Comparison of ENCODE assay signal across 1 cellular context in the genomic region with DNA sequence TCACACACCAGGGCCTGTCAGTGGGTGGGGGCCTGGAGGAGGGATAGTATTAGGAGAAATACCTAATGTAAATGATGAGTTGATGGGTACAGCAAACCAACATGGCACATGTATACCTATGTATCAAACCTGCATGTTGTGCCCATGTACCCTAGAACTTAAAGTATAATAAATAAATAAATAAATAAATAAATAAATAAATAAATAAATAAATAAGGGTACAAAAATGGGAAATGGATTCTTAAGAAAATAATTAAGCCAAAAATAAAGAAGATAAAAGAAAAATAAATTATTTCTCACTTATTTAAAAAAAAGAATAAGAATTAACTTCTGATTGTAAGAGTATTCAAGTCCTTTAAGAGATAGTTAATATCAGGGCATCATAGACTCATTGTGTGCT.
TF ChIP-seq lines count a peak whose summit lies in the region.

No MANE protein-coding gene starts in this region.

TF ChIP-seq in HEK293, 187 proteins besides CTCF, POLR2A, EP300 and RAD21 (continued from another document):
- TF ChIP-seq, protein P1, sequence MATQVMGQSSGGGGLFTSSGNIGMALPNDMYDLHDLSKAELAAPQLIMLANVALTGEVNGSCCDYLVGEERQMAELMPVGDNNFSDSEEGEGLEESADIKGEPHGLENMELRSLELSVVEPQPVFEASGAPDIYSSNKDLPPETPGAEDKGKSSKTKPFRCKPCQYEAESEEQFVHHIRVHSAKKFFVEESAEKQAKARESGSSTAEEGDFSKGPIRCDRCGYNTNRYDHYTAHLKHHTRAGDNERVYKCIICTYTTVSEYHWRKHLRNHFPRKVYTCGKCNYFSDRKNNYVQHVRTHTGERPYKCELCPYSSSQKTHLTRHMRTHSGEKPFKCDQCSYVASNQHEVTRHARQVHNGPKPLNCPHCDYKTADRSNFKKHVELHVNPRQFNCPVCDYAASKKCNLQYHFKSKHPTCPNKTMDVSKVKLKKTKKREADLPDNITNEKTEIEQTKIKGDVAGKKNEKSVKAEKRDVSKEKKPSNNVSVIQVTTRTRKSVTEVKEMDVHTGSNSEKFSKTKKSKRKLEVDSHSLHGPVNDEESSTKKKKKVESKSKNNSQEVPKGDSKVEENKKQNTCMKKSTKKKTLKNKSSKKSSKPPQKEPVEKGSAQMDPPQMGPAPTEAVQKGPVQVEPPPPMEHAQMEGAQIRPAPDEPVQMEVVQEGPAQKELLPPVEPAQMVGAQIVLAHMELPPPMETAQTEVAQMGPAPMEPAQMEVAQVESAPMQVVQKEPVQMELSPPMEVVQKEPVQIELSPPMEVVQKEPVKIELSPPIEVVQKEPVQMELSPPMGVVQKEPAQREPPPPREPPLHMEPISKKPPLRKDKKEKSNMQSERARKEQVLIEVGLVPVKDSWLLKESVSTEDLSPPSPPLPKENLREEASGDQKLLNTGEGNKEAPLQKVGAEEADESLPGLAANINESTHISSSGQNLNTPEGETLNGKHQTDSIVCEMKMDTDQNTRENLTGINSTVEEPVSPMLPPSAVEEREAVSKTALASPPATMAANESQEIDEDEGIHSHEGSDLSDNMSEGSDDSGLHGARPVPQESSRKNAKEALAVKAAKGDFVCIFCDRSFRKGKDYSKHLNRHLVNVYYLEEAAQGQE (tag by site-specific recombination; IDR thresholded peaks at IDR 0.05) = peak; percentile 62; the same call in 1 of the 2 replicates
- TF ChIP-seq, protein P2, sequence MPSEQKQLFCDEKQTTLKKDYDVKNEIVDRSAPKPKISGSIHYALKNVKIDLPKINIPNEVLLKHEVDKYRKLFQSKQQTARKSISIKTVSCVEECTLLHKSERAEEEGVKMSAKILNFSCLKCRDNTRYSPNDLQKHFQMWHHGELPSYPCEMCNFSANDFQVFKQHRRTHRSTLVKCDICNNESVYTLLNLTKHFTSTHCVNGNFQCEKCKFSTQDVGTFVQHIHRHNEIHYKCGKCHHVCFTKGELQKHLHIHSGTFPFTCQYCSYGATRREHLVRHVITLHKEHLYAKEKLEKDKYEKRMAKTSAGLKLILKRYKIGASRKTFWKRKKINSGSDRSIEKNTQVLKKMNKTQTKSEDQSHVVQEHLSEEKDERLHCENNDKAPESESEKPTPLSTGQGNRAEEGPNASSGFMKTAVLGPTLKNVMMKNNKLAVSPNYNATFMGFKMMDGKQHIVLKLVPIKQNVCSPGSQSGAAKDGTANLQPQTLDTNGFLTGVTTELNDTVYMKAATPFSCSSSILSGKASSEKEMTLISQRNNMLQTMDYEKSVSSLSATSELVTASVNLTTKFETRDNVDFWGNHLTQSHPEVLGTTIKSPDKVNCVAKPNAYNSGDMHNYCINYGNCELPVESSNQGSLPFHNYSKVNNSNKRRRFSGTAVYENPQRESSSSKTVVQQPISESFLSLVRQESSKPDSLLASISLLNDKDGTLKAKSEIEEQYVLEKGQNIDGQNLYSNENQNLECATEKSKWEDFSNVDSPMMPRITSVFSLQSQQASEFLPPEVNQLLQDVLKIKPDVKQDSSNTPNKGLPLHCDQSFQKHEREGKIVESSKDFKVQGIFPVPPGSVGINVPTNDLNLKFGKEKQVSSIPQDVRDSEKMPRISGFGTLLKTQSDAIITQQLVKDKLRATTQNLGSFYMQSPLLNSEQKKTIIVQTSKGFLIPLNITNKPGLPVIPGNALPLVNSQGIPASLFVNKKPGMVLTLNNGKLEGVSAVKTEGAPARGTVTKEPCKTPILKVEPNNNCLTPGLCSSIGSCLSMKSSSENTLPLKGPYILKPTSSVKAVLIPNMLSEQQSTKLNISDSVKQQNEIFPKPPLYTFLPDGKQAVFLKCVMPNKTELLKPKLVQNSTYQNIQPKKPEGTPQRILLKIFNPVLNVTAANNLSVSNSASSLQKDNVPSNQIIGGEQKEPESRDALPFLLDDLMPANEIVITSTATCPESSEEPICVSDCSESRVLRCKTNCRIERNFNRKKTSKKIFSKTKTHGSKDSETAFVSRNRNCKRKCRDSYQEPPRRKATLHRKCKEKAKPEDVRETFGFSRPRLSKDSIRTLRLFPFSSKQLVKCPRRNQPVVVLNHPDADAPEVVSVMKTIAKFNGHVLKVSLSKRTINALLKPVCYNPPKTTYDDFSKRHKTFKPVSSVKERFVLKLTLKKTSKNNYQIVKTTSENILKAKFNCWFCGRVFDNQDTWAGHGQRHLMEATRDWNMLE (tag by site-specific recombination; conservative IDR thresholded peaks at IDR 0.05; ENCODE audit: low read depth) = peak; percentile 65; the same call in 1 of the 2 replicates
- TF ChIP-seq ZNF266 (tag by site-specific recombination; IDR thresholded peaks at IDR 0.05; ENCODE audit: low read depth) = 0 out of 2 replicates have a peak, but pooled peaks have one; percentile 8
- TF ChIP-seq ZNF501 (tag by site-specific recombination; IDR thresholded peaks at IDR 0.05) = 0 out of 2 replicates have a peak, but pooled peaks have one; percentile 30
